17 cellular contexts compared by ENCODE assay signal in the genomic region with DNA sequence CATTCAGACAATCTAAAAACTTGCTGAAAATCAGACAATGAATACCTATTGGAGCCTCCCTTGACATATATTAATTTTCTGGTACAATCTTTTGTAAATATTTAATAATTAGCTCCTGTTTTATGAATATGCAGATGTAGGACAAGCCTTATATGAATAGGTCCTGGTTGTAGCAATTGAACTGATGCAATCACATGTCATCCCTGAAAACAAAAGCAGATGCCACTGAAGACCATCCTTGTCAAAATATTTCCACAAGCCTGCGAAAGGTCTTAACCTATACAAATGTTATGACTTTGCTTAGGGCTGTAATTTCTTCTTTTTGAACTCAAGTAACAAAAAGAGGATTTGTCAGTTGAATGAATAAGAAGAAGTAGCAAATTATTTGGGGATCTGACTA.
DNase-seq lines count a peak whose midpoint lies in the region; ATAC-seq and TF ChIP-seq lines count a peak whose summit lies in the region.
"Had no signal": no experiment of that assay in that cellular context is flagged by ENCODE, and none has a peak within 500 bp of the region (broad histone marks: within the 10 kb centered on the region; RNA-seq: fewer than 3 reads in every experiment).

No MANE protein-coding gene starts in this region.

- H3K36me3 ChIP-seq in neuronal stem cell (replicated peaks in 1 of 2; ENCODE audit: control insufficient read depth in 2 of 2, insufficient read depth in 2 of 2, low read length in 2 of 2) = no peaks in the 10 kb centered on the region
- H3K36me3 ChIP-seq: BLaER1, MG63, SJCRH30 had no signal

- H3K27ac ChIP-seq in neuronal stem cell (replicated peaks; ENCODE audit: low read length) = no peak overlapping the region
- H3K27ac ChIP-seq: BLaER1, SJCRH30 had no signal

- no peak for ATAC-seq in GM18870 (IDR thresholded peaks at IDR 0.05; ENCODE audit: unreplicated experiment)

- H3K9me3 ChIP-seq in neuronal stem cell (replicated peaks in 1 of 2; ENCODE audit: control insufficient read depth in 2 of 2, insufficient read depth in 1 of 2, low read depth in 1 of 2, low read length in 2 of 2) = no peaks in the 10 kb centered on the region
- H3K9me3 ChIP-seq: BLaER1, MG63, SJCRH30 had no signal

- no peak overlapping the region for H2BK15ac ChIP-seq in neuronal stem cell (ENCODE audit: low read length)

- no peak overlapping the region for H3K4me2 ChIP-seq in neuronal stem cell (ENCODE audit: insufficient read depth, low read length, poor library complexity, severe bottlenecking)
- H3K4me2 ChIP-seq: BLaER1 had no signal

- H3K23ac ChIP-seq in neuronal stem cell (ENCODE audit: low read depth, low read length, poor library complexity) = no peak overlapping the region

- no peak overlapping the region for H3K18ac ChIP-seq in neuronal stem cell (ENCODE audit: low read length)

- H3K14ac ChIP-seq in neuronal stem cell (ENCODE audit: low read length) = no peak overlapping the region

- H2AFZ ChIP-seq in neuronal stem cell (ENCODE audit: low read length) = no peak overlapping the region

- no peak overlapping the region for H4K91ac ChIP-seq in neuronal stem cell (ENCODE audit: low read depth, low read length, poor library complexity)

- H2AK5ac ChIP-seq in neuronal stem cell (ENCODE audit: low read depth, low read length) = no peak overlapping the region

- H3K27me3 ChIP-seq in neuronal stem cell (ENCODE audit: control insufficient read depth in 3 of 3, insufficient read depth in 3 of 3, low read depth in 1 of 3, low read length in 3 of 3) = peaks cover 0 to 2% (median 0%) of the 10 kb centered on the region in 3 experiments
- H3K27me3 ChIP-seq: BLaER1, MG63, SJCRH30 had no signal

- no peak overlapping the region for H4K8ac ChIP-seq in neuronal stem cell (ENCODE audit: low read depth, low read length)

- no peak overlapping the region for H3K4ac ChIP-seq in neuronal stem cell (ENCODE audit: low read length)

- no peak overlapping the region for H2BK5ac ChIP-seq in neuronal stem cell (ENCODE audit: low read length)

- DNase-seq in LoVo (ENCODE audit: low spot score) (peak; percentile 6), NCI-H748 treated with DMSO at 0.1 percent for 48 hours (lab: John Stamatoyannopoulos, UW) (peak; percentile 16), choroid plexus epithelial cell (ENCODE audit: low read depth) (peak; percentile 29), neuronal stem cell (ENCODE audit: low spot score) (peak; percentile 8), DMS153 (lab: John Stamatoyannopoulos, UW) (no peak)
- DNase-seq in activated naive CD4-positive, alpha-beta T cell treated with anti-CD3 and anti-CD28 coated beads, Interleukin-2, amount 50 U/mL, for 16 hours = no peak
- DNase-seq: ACHN; CD4-positive, alpha-beta T cell; COR-L47; Kasumi-1; MG63; NCI-H1092; NCI-H2029 treated with DMSO at 0.1 percent for 48 hours; NCI-H82 had no signal

- H2BK120ac ChIP-seq in neuronal stem cell (ENCODE audit: low read depth, low read length) = no peak overlapping the region

- TF ChIP-seq CTCF in choroid plexus epithelial cell (conservative IDR thresholded peaks at IDR 0.05; ENCODE audit: low read depth, low read length) = no peak

- no peak overlapping the region for H3K9ac ChIP-seq in neuronal stem cell (ENCODE audit: low read depth, low read length, poor library complexity)
- H3K9ac ChIP-seq: BLaER1 had no signal

- no peak overlapping the region for H3K4me3 ChIP-seq in choroid plexus epithelial cell (ENCODE audit: low read depth, low read length)
- H3K4me3 ChIP-seq in neuronal stem cell (ENCODE audit: low read length in 2 of 2) = no peak overlapping the region
- H3K4me3 ChIP-seq: BLaER1, MG63, SJCRH30 had no signal

- H2BK12ac ChIP-seq in neuronal stem cell (ENCODE audit: low read length) = no peak overlapping the region

- no peaks in the 10 kb centered on the region for H3K79me1 ChIP-seq in neuronal stem cell (ENCODE audit: low read depth, low read length)

- no CpG with 5 or more reads among the region's 1 CpG for WGBS in neuronal stem cell (ENCODE audit: extremely low coverage in 2 of 2, insufficient read length in 2 of 2, insufficient replicate concordance in 1 of 2), 2 donors

- peaks cover 0 to 3% of the 10 kb centered on the region in 2 donors for H3K4me1 ChIP-seq in neuronal stem cell (ENCODE audit: control insufficient read depth in 2 of 2, insufficient read depth in 1 of 2, low read depth in 1 of 2, low read length in 2 of 2)
- H3K4me1 ChIP-seq: BLaER1, SJCRH30 had no signal

Comparison
In these comparisons a context has a peak if more than half of its experiments do, and no peak if none do; other contexts are left out.
1. DNase-seq: peak in LoVo (single experiment), NCI-H748 treated with DMSO at 0.1 percent for 48 hours (single experiment), choroid plexus epithelial cell (single experiment) and neuronal stem cell (single experiment); none in DMS153 (single experiment) and activated naive CD4-positive, alpha-beta T cell treated with anti-CD3 and anti-CD28 coated beads, Interleukin-2, amount 50 U/mL, for 16 hours (single experiment).